8 cellular contexts compared by ENCODE assay signal in genomic region chr6:43477235-43478007, GRCh38. TPM values are rescaled to one million over a fixed set of nuclear protein-coding genes. Genes with fewer than 3 reads are reported as not detected.
DNase-seq lines count a peak whose midpoint lies in the region; ATAC-seq and TF ChIP-seq lines count a peak whose summit lies in the region.

TJAP1 (plus strand) TSS chr6:43477570; CDS start chr6:43499002, 21,432 bp downstream.

- POLR2A ChIA-PET in activated CD4-positive, alpha-beta memory T cell treated with anti-CD3 and anti-CD28 coated beads for 36 hours (lab: Charles Lee): interaction anchor here (0.6 to 1.1 kb wide), 9 partner anchors 10 to 485 kb away, joined by 3 to 6 read pairs (median 3); partner anchors contain the start of genes DLK2, GTPBP2 and MAD2L1BP

- H3K27me3 Mint-ChIP-seq in activated CD4-positive, alpha-beta memory T cell treated with anti-CD3 and anti-CD28 coated beads for 36 hours: no peaks in the 10 kb centered on the region

- DNase-seq in AML-193 (lab: John Stamatoyannopoulos, UW) (peak; percentile 71 to 75), NCI-H82 (lab: John Stamatoyannopoulos, UW) (peak; percentile 94), dorsolateral prefrontal cortex (peak; percentile 89 to 97 (median 94)), right lobe of liver (peak; percentile 94)
- peak; percentile 98 for DNase-seq in activated CD4-positive, alpha-beta memory T cell treated with anti-CD3 and anti-CD28 coated beads for 36 hours
- peak; percentile 97 for DNase-seq in stimulated activated CD4-positive, alpha-beta T cell treated with anti-CD3 and anti-CD28 coated beads, Interleukin-4, amount 100 ng/mL, for 24 hours

- intact Hi-C loops in activated CD4-positive, alpha-beta memory T cell treated with anti-CD3 and anti-CD28 coated beads for 36 hours (cut with micrococcal nuclease): loop anchor here (1.0 to 5.0 kb wide), 6 partner anchors 23 to 303 kb away; partner anchors contain the start of genes DLK2, POLR1C, YIPF3 and ZNF318
- intact Hi-C loops in dorsolateral prefrontal cortex (cut with DNase I): no loop called here
- intact Hi-C loops in right lobe of liver (cut with DNase I): no loop called here

- peak in 6 of 56 donors; percentile 4 to 25 (median 17) for TF ChIP-seq CTCF in dorsolateral prefrontal cortex (IDR thresholded peaks at IDR 0.05 in 54 of 56, conservative IDR thresholded peaks at IDR 0.05 in 2 of 56; ENCODE audit: low read depth in 1 of 56, partially characterized antibody in 56 of 56)
- TF ChIP-seq CTCF in right lobe of liver (IDR thresholded peaks at IDR 0.05): no peak

- ATAC-seq in HG03520 (IDR thresholded peaks at IDR 0.05; ENCODE audit: unreplicated experiment) (peak; percentile 85), right lobe of liver (peak; percentile 100)

- H3K36me3 Mint-ChIP-seq in activated CD4-positive, alpha-beta memory T cell treated with anti-CD3 and anti-CD28 coated beads for 36 hours: peaks cover 2% of the 10 kb centered on the region

- CTCF ChIA-PET in activated CD4-positive, alpha-beta memory T cell treated with anti-CD3 and anti-CD28 coated beads for 36 hours (lab: Charles Lee): interaction anchor here (1.0 to 2.2 kb wide), 4 partner anchors 19 to 249 kb away, joined by 3 to 7 read pairs (median 4); partner anchors contain the start of genes DLK2 and DNPH1

- peaks cover 48% of the 10 kb centered on the region for H3K4me1 Mint-ChIP-seq in activated CD4-positive, alpha-beta memory T cell treated with anti-CD3 and anti-CD28 coated beads for 36 hours (ENCODE audit: low read depth)

- H3K27ac Mint-ChIP-seq in activated CD4-positive, alpha-beta memory T cell treated with anti-CD3 and anti-CD28 coated beads for 36 hours: peak within 1 kb of the TSS; percentile 87

- peak; percentile 91 for TF ChIP-seq POLR2A in GM19193 (IDR thresholded peaks at IDR 0.05; ENCODE audit: extremely low read depth, insufficient read depth, insufficient read length)
- TF ChIP-seq POLR2A in right lobe of liver (IDR thresholded peaks at IDR 0.05): peak; percentile 72

- H3K27me3 ChIP-seq in dorsolateral prefrontal cortex (no peaks in the 10 kb centered on the region), right lobe of liver (no peaks in the 10 kb centered on the region)

- 2% methylated on average over 34 of the region's 34 CpGs for WGBS in right lobe of liver (ENCODE audit: insufficient coverage, low coverage, low lambda C conversion rate, missing lambda C conversion rate)

- no peaks in the 10 kb centered on the region for H3K9me3 ChIP-seq in right lobe of liver

- peak within 1 kb of the TSS; percentile 92 for H3K4me3 Mint-ChIP-seq in activated CD4-positive, alpha-beta memory T cell treated with anti-CD3 and anti-CD28 coated beads for 36 hours

- peaks cover 0 to 30% (median 6%) of the 10 kb centered on the region in 4 donors for H3K4me1 ChIP-seq in right lobe of liver

- no peaks in the 10 kb centered on the region for H3K9me3 Mint-ChIP-seq in activated CD4-positive, alpha-beta memory T cell treated with anti-CD3 and anti-CD28 coated beads for 36 hours

- H3K27ac ChIP-seq in dorsolateral prefrontal cortex (peak within 1 kb of the TSS in 57 of 59 donors; percentile 8 to 91 (median 79)), right lobe of liver (peak within 1 kb of the TSS; percentile 51 to 70 (median 64))

- H3K4me3 ChIP-seq in dorsolateral prefrontal cortex (peak within 1 kb of the TSS; percentile 64 to 99 (median 83)), right lobe of liver (peak within 1 kb of the TSS; percentile 67 to 76 (median 73))

- no peaks in the 10 kb centered on the region for H3K36me3 ChIP-seq in right lobe of liver

RNA-seq across cellular contexts. Expression of gene TJAP1, which starts in this region (rescaled TPM):
- 10 to 100 TPM; 30.5 to 36.2 TPM for total RNA-seq in activated CD4-positive, alpha-beta memory T cell treated with anti-CD3 and anti-CD28 coated beads for 36 hours
- total RNA-seq in dorsolateral prefrontal cortex (100 to 1,000 TPM in 3 of 120 experiments, 10 to 100 TPM in 117; 21.7 to 124 (median 47.1) TPM), right lobe of liver (10 to 100 TPM in 5 of 6 experiments, 1 to 10 TPM in 1; 9.2 to 16.0 (median 12.9) TPM)

Comparison
In these comparisons a context has a peak if more than half of its experiments do, and no peak if none do; other contexts are left out.
1. Peak in every context shown above with its lines: DNase-seq, ATAC-seq, H3K4me3 ChIP-seq and H3K27ac ChIP-seq.